2 cellular contexts compared by ENCODE assay signal in the genomic region with DNA sequence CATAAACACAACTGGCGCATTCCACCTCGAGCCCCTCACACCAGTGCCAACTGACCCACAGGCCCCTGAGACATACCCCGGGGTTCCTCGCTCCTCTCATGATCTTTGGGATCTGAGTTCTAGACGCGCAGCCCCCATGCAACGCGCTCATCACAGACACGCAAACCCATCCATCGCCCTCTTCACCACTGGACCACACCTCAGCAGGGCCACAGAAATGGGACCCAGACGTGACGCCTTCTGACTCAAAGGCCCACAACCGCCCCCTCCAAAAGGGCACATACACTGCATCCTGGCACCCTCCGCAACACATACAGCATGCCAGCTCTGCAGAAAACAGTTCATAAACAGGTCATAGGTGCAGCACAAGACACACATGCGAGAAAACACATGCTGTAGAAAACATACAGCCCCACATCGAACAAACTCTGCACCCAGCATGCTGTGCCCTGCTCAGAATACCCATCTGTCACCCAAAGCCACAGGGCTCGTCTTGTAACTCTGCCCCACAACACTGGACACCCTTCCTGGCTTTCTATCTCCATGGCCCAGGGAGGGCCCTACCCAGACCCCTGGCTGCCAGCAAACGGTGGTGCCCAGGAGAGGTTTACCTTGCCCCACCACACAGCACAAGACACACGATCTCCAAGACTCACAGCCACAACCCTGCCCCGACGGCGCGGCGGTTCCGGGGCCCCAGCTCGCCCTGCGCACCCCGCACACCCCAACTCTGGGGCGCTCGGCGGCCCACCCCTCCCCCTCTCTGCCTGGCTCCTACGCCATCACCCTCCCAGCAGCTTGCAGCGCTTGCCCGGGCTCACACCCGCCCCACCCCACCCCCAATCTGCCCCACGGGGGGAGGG.
TF ChIP-seq lines count a peak whose summit lies in the region.

No MANE protein-coding gene starts in this region.

TF ChIP-seq in IMR-90, 13 proteins besides CTCF, POLR2A, EP300 and RAD21 (continued from another document):
- TF ChIP-seq CHD1 (IDR thresholded peaks at IDR 0.05; ENCODE audit: low read depth, low read length) (no peak), FOS (IDR thresholded peaks at IDR 0.05; ENCODE audit: low read depth, low read length) (no peak), RFX5 (IDR thresholded peaks at IDR 0.05; ENCODE audit: low read depth, low read length) (no peak), MAZ (IDR thresholded peaks at IDR 0.05; ENCODE audit: borderline replicate concordance, low read depth, low read length) (peak; percentile 62; the same call in 1 of the 2 replicates)
- TF ChIP-seq, protein P1, sequence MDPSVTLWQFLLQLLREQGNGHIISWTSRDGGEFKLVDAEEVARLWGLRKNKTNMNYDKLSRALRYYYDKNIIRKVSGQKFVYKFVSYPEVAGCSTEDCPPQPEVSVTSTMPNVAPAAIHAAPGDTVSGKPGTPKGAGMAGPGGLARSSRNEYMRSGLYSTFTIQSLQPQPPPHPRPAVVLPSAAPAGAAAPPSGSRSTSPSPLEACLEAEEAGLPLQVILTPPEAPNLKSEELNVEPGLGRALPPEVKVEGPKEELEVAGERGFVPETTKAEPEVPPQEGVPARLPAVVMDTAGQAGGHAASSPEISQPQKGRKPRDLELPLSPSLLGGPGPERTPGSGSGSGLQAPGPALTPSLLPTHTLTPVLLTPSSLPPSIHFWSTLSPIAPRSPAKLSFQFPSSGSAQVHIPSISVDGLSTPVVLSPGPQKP (IDR thresholded peaks at IDR 0.05; ENCODE audit: borderline replicate concordance, low read depth, low read length): no peak
- TF ChIP-seq, protein P2, sequence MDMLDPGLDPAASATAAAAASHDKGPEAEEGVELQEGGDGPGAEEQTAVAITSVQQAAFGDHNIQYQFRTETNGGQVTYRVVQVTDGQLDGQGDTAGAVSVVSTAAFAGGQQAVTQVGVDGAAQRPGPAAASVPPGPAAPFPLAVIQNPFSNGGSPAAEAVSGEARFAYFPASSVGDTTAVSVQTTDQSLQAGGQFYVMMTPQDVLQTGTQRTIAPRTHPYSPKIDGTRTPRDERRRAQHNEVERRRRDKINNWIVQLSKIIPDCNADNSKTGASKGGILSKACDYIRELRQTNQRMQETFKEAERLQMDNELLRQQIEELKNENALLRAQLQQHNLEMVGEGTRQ (IDR thresholded peaks at IDR 0.05; ENCODE audit: low read depth, low read length): no peak

TF ChIP-seq in liver, 16 proteins besides CTCF, POLR2A, EP300 and RAD21 (continued from another document):
- TF ChIP-seq, protein P3, sequence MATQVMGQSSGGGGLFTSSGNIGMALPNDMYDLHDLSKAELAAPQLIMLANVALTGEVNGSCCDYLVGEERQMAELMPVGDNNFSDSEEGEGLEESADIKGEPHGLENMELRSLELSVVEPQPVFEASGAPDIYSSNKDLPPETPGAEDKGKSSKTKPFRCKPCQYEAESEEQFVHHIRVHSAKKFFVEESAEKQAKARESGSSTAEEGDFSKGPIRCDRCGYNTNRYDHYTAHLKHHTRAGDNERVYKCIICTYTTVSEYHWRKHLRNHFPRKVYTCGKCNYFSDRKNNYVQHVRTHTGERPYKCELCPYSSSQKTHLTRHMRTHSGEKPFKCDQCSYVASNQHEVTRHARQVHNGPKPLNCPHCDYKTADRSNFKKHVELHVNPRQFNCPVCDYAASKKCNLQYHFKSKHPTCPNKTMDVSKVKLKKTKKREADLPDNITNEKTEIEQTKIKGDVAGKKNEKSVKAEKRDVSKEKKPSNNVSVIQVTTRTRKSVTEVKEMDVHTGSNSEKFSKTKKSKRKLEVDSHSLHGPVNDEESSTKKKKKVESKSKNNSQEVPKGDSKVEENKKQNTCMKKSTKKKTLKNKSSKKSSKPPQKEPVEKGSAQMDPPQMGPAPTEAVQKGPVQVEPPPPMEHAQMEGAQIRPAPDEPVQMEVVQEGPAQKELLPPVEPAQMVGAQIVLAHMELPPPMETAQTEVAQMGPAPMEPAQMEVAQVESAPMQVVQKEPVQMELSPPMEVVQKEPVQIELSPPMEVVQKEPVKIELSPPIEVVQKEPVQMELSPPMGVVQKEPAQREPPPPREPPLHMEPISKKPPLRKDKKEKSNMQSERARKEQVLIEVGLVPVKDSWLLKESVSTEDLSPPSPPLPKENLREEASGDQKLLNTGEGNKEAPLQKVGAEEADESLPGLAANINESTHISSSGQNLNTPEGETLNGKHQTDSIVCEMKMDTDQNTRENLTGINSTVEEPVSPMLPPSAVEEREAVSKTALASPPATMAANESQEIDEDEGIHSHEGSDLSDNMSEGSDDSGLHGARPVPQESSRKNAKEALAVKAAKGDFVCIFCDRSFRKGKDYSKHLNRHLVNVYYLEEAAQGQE (IDR thresholded peaks at IDR 0.05): no peak
